9 cellular contexts compared by ENCODE assay signal in genomic region chr6:37696220-37696840, GRCh38. TPM values are rescaled to one million over a fixed set of nuclear protein-coding genes. Genes with fewer than 3 reads are reported as not detected.
DNase-seq lines count a peak whose midpoint lies in the region; ATAC-seq, FAIRE-seq and TF ChIP-seq lines count a peak whose summit lies in the region.
"Had no signal": no experiment of that assay in that cellular context is flagged by ENCODE, and none has a peak within 500 bp of the region (broad histone marks: within the 10 kb centered on the region; RNA-seq: fewer than 3 reads in every experiment).

No MANE protein-coding gene starts in this region.

- peak overlapping the region; percentile 79 for H3K4me3 ChIP-seq in neural cell (ENCODE audit: low read length)

- DNase-seq in AG08396 (ENCODE audit: low spot score) (peak; percentile 58), HFFc6 (no peak), H54 (ENCODE audit: insufficient read length, low spot score) (no peak)
- DNase-seq in activated CD8-positive, alpha-beta T cell treated with anti-CD3 and anti-CD28 coated beads for 36 hours = peak; percentile 52

- H3K27me3 Mint-ChIP-seq in HFFc6 (ENCODE audit: insufficient read depth) = peaks cover 17% of the 10 kb centered on the region
- peaks cover 40% of the 10 kb centered on the region for H3K27me3 Mint-ChIP-seq in activated CD8-positive, alpha-beta T cell treated with anti-CD3 and anti-CD28 coated beads for 36 hours

- H3K9ac ChIP-seq in neural cell (ENCODE audit: low read length) = peak overlapping the region; percentile 57

- H3K79me2 ChIP-seq in neural cell (replicated peaks; ENCODE audit: insufficient read depth, low read length) = peaks cover 15% of the 10 kb centered on the region

- CTCF ChIA-PET in activated CD8-positive, alpha-beta T cell treated with anti-CD3 and anti-CD28 coated beads for 36 hours (lab: Charles Lee) = no interaction called here

- no peak for TF ChIP-seq POLR2A in H54 (IDR thresholded peaks at IDR 0.05; ENCODE audit: low read depth, low read length)

- no peak overlapping the region for H3K27ac Mint-ChIP-seq in HFFc6
- no peak overlapping the region for H3K27ac Mint-ChIP-seq in activated CD8-positive, alpha-beta T cell treated with anti-CD3 and anti-CD28 coated beads for 36 hours

- no peak overlapping the region for H2AFZ ChIP-seq in neural cell (ENCODE audit: low read depth, low read length)

- peaks cover 43% of the 10 kb centered on the region for H3K4me1 Mint-ChIP-seq in HFFc6 (ENCODE audit: low read depth)
- peaks cover 15% of the 10 kb centered on the region for H3K4me1 Mint-ChIP-seq in activated CD8-positive, alpha-beta T cell treated with anti-CD3 and anti-CD28 coated beads for 36 hours (ENCODE audit: low read depth)

- H4K20me1 ChIP-seq in neural cell (ENCODE audit: insufficient read depth) = no peaks in the 10 kb centered on the region

- intact Hi-C loops in activated CD8-positive, alpha-beta T cell treated with anti-CD3 and anti-CD28 coated beads for 36 hours (cut with micrococcal nuclease) = loop anchor here (5.0 kb wide), 1 partner anchor 796 kb away; no protein-coding TSS in a partner anchor

- H3K9me3 ChIP-seq in neural cell (ENCODE audit: low read length) = no peaks in the 10 kb centered on the region

- no peak for FAIRE-seq in H54 (lab: Jason Lieb, UNC)

- no peaks in the 10 kb centered on the region for H3K36me3 ChIP-seq in neural cell (ENCODE audit: insufficient read depth, low read length)

- H3K9me2 ChIP-seq in neural cell (ENCODE audit: insufficient read depth, low read length) = no peaks in the 10 kb centered on the region

- POLR2A ChIA-PET in activated CD8-positive, alpha-beta T cell treated with anti-CD3 and anti-CD28 coated beads for 36 hours (lab: Charles Lee) = no interaction called here

- no peaks in the 10 kb centered on the region for H3K9me3 Mint-ChIP-seq in HFFc6
- H3K9me3 Mint-ChIP-seq in activated CD8-positive, alpha-beta T cell treated with anti-CD3 and anti-CD28 coated beads for 36 hours = no peaks in the 10 kb centered on the region

- peak overlapping the region; percentile 88 for H3K4me3 Mint-ChIP-seq in HFFc6
- H3K4me3 Mint-ChIP-seq in activated CD8-positive, alpha-beta T cell treated with anti-CD3 and anti-CD28 coated beads for 36 hours = peak overlapping the region; percentile 67

- H3K4me2 ChIP-seq in neural cell (ENCODE audit: low read length) = peak overlapping the region; percentile 98

- H3K27ac ChIP-seq in neural cell (ENCODE audit: low read length) = no peak overlapping the region
- H3K27ac ChIP-seq: epithelial cell of prostate had no signal

- no peak for ATAC-seq in activated CD8-positive, alpha-beta T cell treated with anti-CD3 and anti-CD28 coated beads for 36 hours
- ATAC-seq in esophagus mucosa (peak; percentile 12), GM19395 (IDR thresholded peaks at IDR 0.05; ENCODE audit: unreplicated experiment) (no peak), GM21390 (IDR thresholded peaks at IDR 0.05; ENCODE audit: unreplicated experiment) (no peak)

- no peak for TF ChIP-seq EP300 in neural cell (conservative IDR thresholded peaks at IDR 0.05; ENCODE audit: poor library complexity, severe bottlenecking)

- H3F3A ChIP-seq in neural cell (ENCODE audit: insufficient read depth, low read length, poor library complexity, severe bottlenecking) = no peaks in the 10 kb centered on the region

- TF ChIP-seq RAD21 in neural cell (conservative IDR thresholded peaks at IDR 0.05) = peak; percentile 21

- no peaks in the 10 kb centered on the region for H3K36me3 Mint-ChIP-seq in HFFc6 (ENCODE audit: low read depth)
- H3K36me3 Mint-ChIP-seq in activated CD8-positive, alpha-beta T cell treated with anti-CD3 and anti-CD28 coated beads for 36 hours (ENCODE audit: low read depth) = no peaks in the 10 kb centered on the region

- H3K27me3 ChIP-seq in neural cell (ENCODE audit: insufficient read depth, low read depth, low read length) = peaks cover 47% of the 10 kb centered on the region

- TF ChIP-seq CTCF in HFFc6 (IDR thresholded peaks at IDR 0.05) (no peak), neural cell (IDR thresholded peaks at IDR 0.05; ENCODE audit: poor library complexity, severe bottlenecking) (no peak)
- no peak for TF ChIP-seq CTCF in activated CD8-positive, alpha-beta T cell treated with anti-CD3 and anti-CD28 coated beads for 36 hours (IDR thresholded peaks at IDR 0.05)

TF ChIP-seq in neural cell, 6 proteins besides CTCF, POLR2A, EP300 and RAD21:
- TF ChIP-seq MXI1 (conservative IDR thresholded peaks at IDR 0.05; ENCODE audit: poor library complexity, severe bottlenecking) (peak; percentile 10), EZH2 (IDR thresholded peaks at IDR 0.05; ENCODE audit: borderline replicate concordance, insufficient read depth, low read length, poor library complexity, severe bottlenecking) (no peak)

RNA-seq across cellular contexts. Expression of gene MDGA1, which starts 1.4 kb away (rescaled TPM):
- 1 to 10 TPM; 3.8 to 6.8 (median 5.7) TPM for total RNA-seq in HFFc6 (2021; fragmentation: NEBNext Ultra II Directional; extraction: Animal tissue kit (Norgen Biotek cat#: 25700))
- total RNA-seq in activated CD8-positive, alpha-beta T cell treated with anti-CD3 and anti-CD28 coated beads for 36 hours = 1 to 10 TPM; 1.0 to 2.1 TPM
- total RNA-seq in esophagus mucosa = 9.2 TPM
- 4.3 and 6.2 TPM in 2 replicates for polyA plus RNA-seq in neural cell
- polyA minus RNA-seq in neural cell = 11.2 and 14.0 TPM in 2 replicates

Comparison
In these comparisons a context has a peak if more than half of its experiments do, and no peak if none do; other contexts are left out.
1. DNase-seq: peak in AG08396 (single experiment) and activated CD8-positive, alpha-beta T cell treated with anti-CD3 and anti-CD28 coated beads for 36 hours (single experiment); none in HFFc6 (single experiment) and H54 (single experiment).